ENCODE assay signal across 20 cellular contexts in the genomic region with DNA sequence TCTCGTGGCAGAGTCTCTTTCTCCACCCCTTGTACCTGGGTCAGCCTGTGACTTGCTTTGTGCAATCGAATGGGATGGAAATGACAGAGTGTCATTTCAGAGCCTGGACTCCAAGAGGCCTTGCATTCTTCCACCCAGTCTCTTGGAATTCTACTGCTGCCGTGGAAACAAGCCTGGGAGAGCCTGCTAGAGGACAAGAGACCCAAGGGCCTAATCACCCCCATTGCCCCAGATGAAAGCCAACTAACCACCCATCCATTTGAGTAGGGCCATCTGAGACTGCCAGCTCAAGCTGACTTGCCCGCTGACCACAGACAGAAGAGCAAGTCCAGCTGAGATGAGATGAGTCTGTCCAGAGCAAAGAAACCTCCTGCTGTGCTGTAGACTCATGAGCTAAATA.
"Had no signal": no experiment of that assay in that cellular context is flagged by ENCODE, and none has a peak within 500 bp of the region (broad histone marks: within the 10 kb centered on the region; RNA-seq: fewer than 3 reads in every experiment).

No MANE protein-coding gene starts in this region.

- H3K4me3 Mint-ChIP-seq: mesothelial cell of epicardium; natural killer cell treated with Interleukin-12 subunit alpha and Interleukin-12 subunit beta and Interleukin-15 and Interleukin-18, amount 100 ng/mL, for 72 hours; stimulated activated memory B cell treated with anti-CD40 and anti-IgM and Interleukin-4, amounts not matched to agents 10 μg/mL and 1 μg/mL and 100 μg/mL, for 72 hours; stimulated activated naive CD8-positive, alpha-beta T cell treated with anti-CD3 and anti-CD28 coated beads, Interleukin-15, Interleukin-2, amounts not matched to agents 100 ng/mL and 50 ng/mL, for 24 hours had no signal

- H3K9me3 Mint-ChIP-seq: mesothelial cell of epicardium; natural killer cell treated with Interleukin-12 subunit alpha and Interleukin-12 subunit beta and Interleukin-15 and Interleukin-18, amount 100 ng/mL, for 72 hours; stimulated activated memory B cell treated with anti-CD40 and anti-IgM and Interleukin-4, amounts not matched to agents 10 μg/mL and 1 μg/mL and 100 μg/mL, for 72 hours; stimulated activated naive CD8-positive, alpha-beta T cell treated with anti-CD3 and anti-CD28 coated beads, Interleukin-15, Interleukin-2, amounts not matched to agents 100 ng/mL and 50 ng/mL, for 24 hours had no signal

- DNase-seq: cortex of kidney; effector CD8-positive, alpha-beta T cell; heart left ventricle; hippocampal formation; kidney glomerular epithelial cell; mammary epithelial cell; occipital lobe; pancreas; right cardiac atrium; spleen; stimulated activated CD4-positive, alpha-beta T cell treated with anti-CD3 and anti-CD28 coated beads, Interleukin-15, amount 100 ng/mL, for 24 hours; stimulated activated CD4-positive, alpha-beta T cell treated with anti-CD3 and anti-CD28 coated beads, Interleukin-1b, Interleukin-23, amount 100 ng/mL, for 48 hours; stimulated activated CD4-positive, alpha-beta T cell treated with anti-CD3 and anti-CD28 coated beads, Interleukin-4, amount 100 ng/mL, for 24 hours; upper lobe of left lung; uterus had no signal

- H3K36me3 Mint-ChIP-seq: mesothelial cell of epicardium; natural killer cell treated with Interleukin-12 subunit alpha and Interleukin-12 subunit beta and Interleukin-15 and Interleukin-18, amount 100 ng/mL, for 72 hours; stimulated activated memory B cell treated with anti-CD40 and anti-IgM and Interleukin-4, amounts not matched to agents 10 μg/mL and 1 μg/mL and 100 μg/mL, for 72 hours had no signal

- H3K27ac Mint-ChIP-seq: mesothelial cell of epicardium; natural killer cell treated with Interleukin-12 subunit alpha and Interleukin-12 subunit beta and Interleukin-15 and Interleukin-18, amount 100 ng/mL, for 72 hours; progenitor cell of endocrine pancreas; stimulated activated memory B cell treated with anti-CD40 and anti-IgM and Interleukin-4, amounts not matched to agents 10 μg/mL and 1 μg/mL and 100 μg/mL, for 72 hours; stimulated activated naive CD8-positive, alpha-beta T cell treated with anti-CD3 and anti-CD28 coated beads, Interleukin-15, Interleukin-2, amounts not matched to agents 100 ng/mL and 50 ng/mL, for 24 hours had no signal
